Comparison of ENCODE assay signal across 12 cellular contexts in genomic region chr20:47708953-47709833, GRCh38.
"Had no signal": no experiment of that assay in that cellular context is flagged by ENCODE, and none has a peak within 500 bp of the region (broad histone marks: within the 10 kb centered on the region; RNA-seq: fewer than 3 reads in every experiment).

No MANE protein-coding gene starts in this region.

- FAIRE-seq: small intestine had no signal

- H3K36me3 ChIP-seq: neutrophil, transverse colon had no signal

- H3K27ac ChIP-seq: neutrophil, transverse colon had no signal

- H3K27me3 ChIP-seq: transverse colon had no signal

- H3K4me3 Mint-ChIP-seq: activated CD4-positive, alpha-beta memory T cell treated with anti-CD3 and anti-CD28 coated beads for 36 hours; activated naive CD8-positive, alpha-beta T cell treated with anti-CD3 and anti-CD28 coated beads for 36 hours; activated T-cell treated with anti-CD3 and anti-CD28 coated beads, Interleukin-2, amount 50 U/mL, for 4 hours; endodermal cell; stimulated activated memory B cell treated with anti-CD40 and anti-IgM and Interleukin-4, amounts not matched to agents 10 μg/mL and 1 μg/mL and 100 μg/mL, for 72 hours had no signal

- H3K4me1 Mint-ChIP-seq: activated naive CD8-positive, alpha-beta T cell treated with anti-CD3 and anti-CD28 coated beads for 36 hours had no signal

- H3K4me3 ChIP-seq: transverse colon had no signal

- DNase-seq: activated CD4-positive, alpha-beta memory T cell treated with anti-CD3 and anti-CD28 coated beads for 36 hours; activated gamma-delta T cell; activated naive CD8-positive, alpha-beta T cell treated with anti-CD3 and anti-CD28 coated beads for 36 hours; activated T-cell treated with anti-CD3 and anti-CD28 coated beads, Interleukin-2, amount 50 U/mL, for 4 hours; endodermal cell; hippocampal formation; kidney glomerular epithelial cell; small intestine; T1000; transverse colon had no signal

- ATAC-seq: activated T-cell treated with anti-CD3 and anti-CD28 coated beads, Interleukin-2, amount 50 U/mL, for 4 hours had no signal

- H3K9me3 Mint-ChIP-seq: activated CD4-positive, alpha-beta memory T cell treated with anti-CD3 and anti-CD28 coated beads for 36 hours; activated naive CD8-positive, alpha-beta T cell treated with anti-CD3 and anti-CD28 coated beads for 36 hours; activated T-cell treated with anti-CD3 and anti-CD28 coated beads, Interleukin-2, amount 50 U/mL, for 4 hours; endodermal cell; stimulated activated memory B cell treated with anti-CD40 and anti-IgM and Interleukin-4, amounts not matched to agents 10 μg/mL and 1 μg/mL and 100 μg/mL, for 72 hours had no signal

- H3K36me3 Mint-ChIP-seq: activated CD4-positive, alpha-beta memory T cell treated with anti-CD3 and anti-CD28 coated beads for 36 hours; activated naive CD8-positive, alpha-beta T cell treated with anti-CD3 and anti-CD28 coated beads for 36 hours; stimulated activated memory B cell treated with anti-CD40 and anti-IgM and Interleukin-4, amounts not matched to agents 10 μg/mL and 1 μg/mL and 100 μg/mL, for 72 hours had no signal

- H3K27ac Mint-ChIP-seq: activated CD4-positive, alpha-beta memory T cell treated with anti-CD3 and anti-CD28 coated beads for 36 hours; activated naive CD8-positive, alpha-beta T cell treated with anti-CD3 and anti-CD28 coated beads for 36 hours; endodermal cell; stimulated activated memory B cell treated with anti-CD40 and anti-IgM and Interleukin-4, amounts not matched to agents 10 μg/mL and 1 μg/mL and 100 μg/mL, for 72 hours had no signal

- H3K9me3 ChIP-seq: neutrophil, transverse colon had no signal
